ENCODE assay signal across 1 cellular context in genomic region chrY:16831766-16832165, GRCh38.
TF ChIP-seq lines count a peak whose summit lies in the region.

No MANE protein-coding gene starts in this region.

TF ChIP-seq in GM23338, 12 proteins besides CTCF, POLR2A, EP300 and RAD21 (continued from another document):
- no peak for TF ChIP-seq ZNF462 (CRISPR knock-in tag; IDR thresholded peaks at IDR 0.05)
- no peak for TF ChIP-seq ETS1 (IDR thresholded peaks at IDR 0.05)
- no peak for TF ChIP-seq ZNF114 (CRISPR knock-in tag; IDR thresholded peaks at IDR 0.05)
- no peak for TF ChIP-seq CREB1 (CRISPR knock-in tag; IDR thresholded peaks at IDR 0.05; ENCODE audit: low read depth)
